Comparison of ENCODE assay signal across 11 cellular contexts in genomic region chr11:48064306-48064705, GRCh38.
DNase-seq lines count a peak whose midpoint lies in the region; ATAC-seq and TF ChIP-seq lines count a peak whose summit lies in the region.
"Had no signal": no experiment of that assay in that cellular context is flagged by ENCODE, and none has a peak within 500 bp of the region (broad histone marks: within the 10 kb centered on the region; RNA-seq: fewer than 3 reads in every experiment).

No MANE protein-coding gene starts in this region.

- peaks cover 29% of the 10 kb centered on the region for H3K4me1 ChIP-seq in Panc1 (ENCODE audit: control insufficient read depth, insufficient read depth, low read length)

- in situ Hi-C loops in Panc1 (cut with HindIII; ENCODE audit: low pct_unique_long_range_greater_than_20kb, low sequenced_read_pairs), result no loop called here

- H3K36me3 Mint-ChIP-seq in progenitor cell of endocrine pancreas (ENCODE audit: insufficient read depth), result no peaks in the 10 kb centered on the region

- BruUV-seq in Panc1 (replicated peaks; lab: Mats Ljungman, UMichigan), result no TSS peak

- H3K9me3 Mint-ChIP-seq in progenitor cell of endocrine pancreas (ENCODE audit: low read depth), result no peaks in the 10 kb centered on the region

- DNase-seq in AG09309 (ENCODE audit: low read depth) (no peak), Panc1 (ENCODE audit: low read depth, low spot score) (no peak), fibroblast of pulmonary artery (ENCODE audit: low read depth) (peak; percentile 61), progenitor cell of endocrine pancreas (ENCODE audit: low spot score, unreplicated experiment) (no peak), omental fat pad (ENCODE audit: low spot score) (no peak), NCI-H146 treated with DMSO at 0.1 percent for 48 hours (lab: John Stamatoyannopoulos, UW; ENCODE audit: unreplicated experiment) (no peak)
- DNase-seq: DMS 273 treated with DMSO at 0.1 percent for 48 hours, glutamatergic neuron, NCI-H82 had no signal

- intact Hi-C loops in Panc1 (cut with micrococcal nuclease; ENCODE audit: unreplicated experiment), result no loop called here

- ATAC-seq in Panc1 (peak; percentile 54), omental fat pad (ENCODE audit: low FRiP score) (no peak), GM18511 (IDR thresholded peaks at IDR 0.05; ENCODE audit: unreplicated experiment) (no peak), GM19035 (IDR thresholded peaks at IDR 0.05; ENCODE audit: unreplicated experiment) (no peak)

- H3K27me3 Mint-ChIP-seq in progenitor cell of endocrine pancreas, result no peaks in the 10 kb centered on the region

- H3K27me3 ChIP-seq in Panc1 (ENCODE audit: control insufficient read depth, insufficient read depth, low read length), result no peaks in the 10 kb centered on the region

- CTCF ChIA-PET in Panc1 (lab: Charles Lee), result interaction anchor here (1.2 kb wide), 1 partner anchor 9 kb away, joined by 4 read pairs; no protein-coding TSS in a partner anchor

- peaks cover 19% of the 10 kb centered on the region for H3K4me1 Mint-ChIP-seq in progenitor cell of endocrine pancreas (ENCODE audit: low read depth)

- no peak overlapping the region for H3K4me3 Mint-ChIP-seq in progenitor cell of endocrine pancreas (ENCODE audit: low read depth)

- no peaks in the 10 kb centered on the region for H3K36me3 ChIP-seq in Panc1 (ENCODE audit: control insufficient read depth, insufficient read depth, low read length)

- H3K27ac Mint-ChIP-seq in progenitor cell of endocrine pancreas, result peak overlapping the region; percentile 86

- TF ChIP-seq CTCF in AG09309 (IDR thresholded peaks at IDR 0.05; ENCODE audit: control insufficient read depth, insufficient read depth, low read depth, low read length, missing control alignments), result no peak
- TF ChIP-seq CTCF in Panc1 (IDR thresholded peaks at IDR 0.05), result no peak
- no peak for TF ChIP-seq CTCF in fibroblast of pulmonary artery (IDR thresholded peaks at IDR 0.05; ENCODE audit: low read length, missing control alignments)
- no peak for TF ChIP-seq CTCF in progenitor cell of endocrine pancreas (IDR thresholded peaks at IDR 0.05; ENCODE audit: unreplicated experiment)
- TF ChIP-seq CTCF in omental fat pad (IDR thresholded peaks at IDR 0.05), result no peak

- H3K4me3 ChIP-seq in AG09309 (ENCODE audit: control insufficient read depth, low read depth, low read length) (peak overlapping the region; percentile 1; the same call in 1 of the 2 replicates), Panc1 (ENCODE audit: low read depth in 2 of 2, low read length in 2 of 2) (no peak overlapping the region), fibroblast of pulmonary artery (replicated peaks; ENCODE audit: low read depth, low read length) (no peak overlapping the region)

- H3K27ac ChIP-seq in Panc1 (ENCODE audit: low read length), result peak overlapping the region; percentile 78

- POLR2A ChIA-PET in Panc1 (lab: Charles Lee), result no interaction called here

- H3K9me3 ChIP-seq in Panc1 (ENCODE audit: control insufficient read depth, insufficient read depth, low read depth, low read length), result no peaks in the 10 kb centered on the region
